ENCODE assay signal across 1 cellular context in the genomic region with DNA sequence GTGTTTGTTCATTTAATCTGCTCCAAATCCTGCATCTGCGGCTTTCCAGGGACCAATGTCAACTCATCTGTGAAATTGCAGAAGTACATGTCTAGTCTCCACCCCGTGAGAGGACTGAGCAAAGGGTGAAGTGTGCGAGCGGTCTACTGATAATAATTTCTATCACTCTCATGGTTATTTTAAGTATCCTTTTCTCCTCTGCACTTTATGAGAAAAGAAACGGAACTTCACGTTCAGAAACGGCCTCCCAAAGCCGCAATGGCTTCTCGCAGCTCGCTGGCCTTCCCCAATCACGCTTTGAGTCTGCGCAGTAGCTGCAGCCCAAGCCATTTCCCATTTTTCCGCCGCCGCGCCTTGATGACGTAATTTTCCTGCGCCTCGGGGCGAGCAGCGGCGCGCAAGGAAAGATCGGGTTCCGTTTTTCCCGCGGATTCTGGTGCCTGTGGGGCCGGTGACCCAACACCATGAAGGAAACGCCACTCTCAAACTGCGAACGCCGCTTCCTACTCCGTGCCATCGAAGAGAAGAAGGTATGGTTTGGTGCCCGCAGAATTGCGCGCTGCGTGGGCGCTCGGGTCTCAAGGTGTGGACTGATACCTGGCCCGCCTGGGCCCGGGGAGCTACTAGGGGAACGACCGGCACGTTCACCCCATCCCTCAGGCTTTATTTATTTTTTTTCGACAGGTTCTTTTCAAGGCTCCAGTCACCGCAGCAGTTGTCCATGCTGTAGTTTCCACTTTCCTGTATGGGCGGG.
TF ChIP-seq lines count a peak whose summit lies in the region.

A gene with protein sequence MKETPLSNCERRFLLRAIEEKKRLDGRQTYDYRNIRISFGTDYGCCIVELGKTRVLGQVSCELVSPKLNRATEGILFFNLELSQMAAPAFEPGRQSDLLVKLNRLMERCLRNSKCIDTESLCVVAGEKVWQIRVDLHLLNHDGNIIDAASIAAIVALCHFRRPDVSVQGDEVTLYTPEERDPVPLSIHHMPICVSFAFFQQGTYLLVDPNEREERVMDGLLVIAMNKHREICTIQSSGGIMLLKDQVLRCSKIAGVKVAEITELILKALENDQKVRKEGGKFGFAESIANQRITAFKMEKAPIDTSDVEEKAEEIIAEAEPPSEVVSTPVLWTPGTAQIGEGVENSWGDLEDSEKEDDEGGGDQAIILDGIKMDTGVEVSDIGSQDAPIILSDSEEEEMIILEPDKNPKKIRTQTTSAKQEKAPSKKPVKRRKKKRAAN (plus strand): TSS at position 363 of the 754 bp plus-strand sequence. CDS start 102 bp downstream, at position 465.

TF ChIP-seq in HepG2, 621 proteins besides CTCF, POLR2A, EP300 and RAD21 (continued from another document and continues in another):
- TF ChIP-seq, protein P1, sequence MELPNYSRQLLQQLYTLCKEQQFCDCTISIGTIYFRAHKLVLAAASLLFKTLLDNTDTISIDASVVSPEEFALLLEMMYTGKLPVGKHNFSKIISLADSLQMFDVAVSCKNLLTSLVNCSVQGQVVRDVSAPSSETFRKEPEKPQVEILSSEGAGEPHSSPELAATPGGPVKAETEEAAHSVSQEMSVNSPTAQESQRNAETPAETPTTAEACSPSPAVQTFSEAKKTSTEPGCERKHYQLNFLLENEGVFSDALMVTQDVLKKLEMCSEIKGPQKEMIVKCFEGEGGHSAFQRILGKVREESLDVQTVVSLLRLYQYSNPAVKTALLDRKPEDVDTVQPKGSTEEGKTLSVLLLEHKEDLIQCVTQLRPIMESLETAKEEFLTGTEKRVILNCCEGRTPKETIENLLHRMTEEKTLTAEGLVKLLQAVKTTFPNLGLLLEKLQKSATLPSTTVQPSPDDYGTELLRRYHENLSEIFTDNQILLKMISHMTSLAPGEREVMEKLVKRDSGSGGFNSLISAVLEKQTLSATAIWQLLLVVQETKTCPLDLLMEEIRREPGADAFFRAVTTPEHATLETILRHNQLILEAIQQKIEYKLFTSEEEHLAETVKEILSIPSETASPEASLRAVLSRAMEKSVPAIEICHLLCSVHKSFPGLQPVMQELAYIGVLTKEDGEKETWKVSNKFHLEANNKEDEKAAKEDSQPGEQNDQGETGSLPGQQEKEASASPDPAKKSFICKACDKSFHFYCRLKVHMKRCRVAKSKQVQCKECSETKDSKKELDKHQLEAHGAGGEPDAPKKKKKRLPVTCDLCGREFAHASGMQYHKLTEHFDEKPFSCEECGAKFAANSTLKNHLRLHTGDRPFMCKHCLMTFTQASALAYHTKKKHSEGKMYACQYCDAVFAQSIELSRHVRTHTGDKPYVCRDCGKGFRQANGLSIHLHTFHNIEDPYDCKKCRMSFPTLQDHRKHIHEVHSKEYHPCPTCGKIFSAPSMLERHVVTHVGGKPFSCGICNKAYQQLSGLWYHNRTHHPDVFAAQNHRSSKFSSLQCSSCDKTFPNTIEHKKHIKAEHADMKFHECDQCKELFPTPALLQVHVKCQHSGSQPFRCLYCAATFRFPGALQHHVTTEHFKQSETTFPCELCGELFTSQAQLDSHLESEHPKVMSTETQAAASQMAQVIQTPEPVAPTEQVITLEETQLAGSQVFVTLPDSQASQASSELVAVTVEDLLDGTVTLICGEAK (IDR thresholded peaks at IDR 0.05) = no peak
- TF ChIP-seq, protein P1 (CRISPR knock-in tag; IDR thresholded peaks at IDR 0.05) = peak; percentile 81; the same call in 1 of the 2 replicates
- TF ChIP-seq ZNF563 (CRISPR knock-in tag; IDR thresholded peaks at IDR 0.05) (0 out of 2 replicates have a peak, but pooled peaks have one; percentile 47), ZNF296 (CRISPR knock-in tag; conservative IDR thresholded peaks at IDR 0.05) (no peak), POLR2AphosphoS5 (IDR thresholded peaks at IDR 0.05; ENCODE audit: low read depth, low read length) (peak; percentile 96), ONECUT2 (CRISPR knock-in tag; IDR thresholded peaks at IDR 0.05) (no peak), HMGA1 (CRISPR knock-in tag; conservative IDR thresholded peaks at IDR 0.05) (no peak), ZNF629 (CRISPR knock-in tag; conservative IDR thresholded peaks at IDR 0.05) (no peak; the same call in 1 of the 2 replicates), ZNF567 (CRISPR knock-in tag; IDR thresholded peaks at IDR 0.05; ENCODE audit: borderline replicate concordance) (no peak), PLRG1 (conservative IDR thresholded peaks at IDR 0.05) (no peak), MEF2D (CRISPR knock-in tag; IDR thresholded peaks at IDR 0.05) (peak; percentile 76), SRY (CRISPR knock-in tag; IDR thresholded peaks at IDR 0.05) (no peak), SALL2 (CRISPR knock-in tag; IDR thresholded peaks at IDR 0.05) (peak; percentile 77; the same call in 1 of the 2 replicates), ZNF546 (CRISPR knock-in tag; conservative IDR thresholded peaks at IDR 0.05) (no peak; the same call in 1 of the 2 replicates)
- TF ChIP-seq, protein P2, sequence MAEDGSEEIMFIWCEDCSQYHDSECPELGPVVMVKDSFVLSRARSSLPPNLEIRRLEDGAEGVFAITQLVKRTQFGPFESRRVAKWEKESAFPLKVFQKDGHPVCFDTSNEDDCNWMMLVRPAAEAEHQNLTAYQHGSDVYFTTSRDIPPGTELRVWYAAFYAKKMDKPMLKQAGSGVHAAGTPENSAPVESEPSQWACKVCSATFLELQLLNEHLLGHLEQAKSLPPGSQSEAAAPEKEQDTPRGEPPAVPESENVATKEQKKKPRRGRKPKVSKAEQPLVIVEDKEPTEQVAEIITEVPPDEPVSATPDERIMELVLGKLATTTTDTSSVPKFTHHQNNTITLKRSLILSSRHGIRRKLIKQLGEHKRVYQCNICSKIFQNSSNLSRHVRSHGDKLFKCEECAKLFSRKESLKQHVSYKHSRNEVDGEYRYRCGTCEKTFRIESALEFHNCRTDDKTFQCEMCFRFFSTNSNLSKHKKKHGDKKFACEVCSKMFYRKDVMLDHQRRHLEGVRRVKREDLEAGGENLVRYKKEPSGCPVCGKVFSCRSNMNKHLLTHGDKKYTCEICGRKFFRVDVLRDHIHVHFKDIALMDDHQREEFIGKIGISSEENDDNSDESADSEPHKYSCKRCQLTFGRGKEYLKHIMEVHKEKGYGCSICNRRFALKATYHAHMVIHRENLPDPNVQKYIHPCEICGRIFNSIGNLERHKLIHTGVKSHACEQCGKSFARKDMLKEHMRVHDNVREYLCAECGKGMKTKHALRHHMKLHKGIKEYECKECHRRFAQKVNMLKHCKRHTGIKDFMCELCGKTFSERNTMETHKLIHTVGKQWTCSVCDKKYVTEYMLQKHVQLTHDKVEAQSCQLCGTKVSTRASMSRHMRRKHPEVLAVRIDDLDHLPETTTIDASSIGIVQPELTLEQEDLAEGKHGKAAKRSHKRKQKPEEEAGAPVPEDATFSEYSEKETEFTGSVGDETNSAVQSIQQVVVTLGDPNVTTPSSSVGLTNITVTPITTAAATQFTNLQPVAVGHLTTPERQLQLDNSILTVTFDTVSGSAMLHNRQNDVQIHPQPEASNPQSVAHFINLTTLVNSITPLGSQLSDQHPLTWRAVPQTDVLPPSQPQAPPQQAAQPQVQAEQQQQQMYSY (CRISPR knock-in tag; IDR thresholded peaks at IDR 0.05) = no peak
- TF ChIP-seq, protein P3, sequence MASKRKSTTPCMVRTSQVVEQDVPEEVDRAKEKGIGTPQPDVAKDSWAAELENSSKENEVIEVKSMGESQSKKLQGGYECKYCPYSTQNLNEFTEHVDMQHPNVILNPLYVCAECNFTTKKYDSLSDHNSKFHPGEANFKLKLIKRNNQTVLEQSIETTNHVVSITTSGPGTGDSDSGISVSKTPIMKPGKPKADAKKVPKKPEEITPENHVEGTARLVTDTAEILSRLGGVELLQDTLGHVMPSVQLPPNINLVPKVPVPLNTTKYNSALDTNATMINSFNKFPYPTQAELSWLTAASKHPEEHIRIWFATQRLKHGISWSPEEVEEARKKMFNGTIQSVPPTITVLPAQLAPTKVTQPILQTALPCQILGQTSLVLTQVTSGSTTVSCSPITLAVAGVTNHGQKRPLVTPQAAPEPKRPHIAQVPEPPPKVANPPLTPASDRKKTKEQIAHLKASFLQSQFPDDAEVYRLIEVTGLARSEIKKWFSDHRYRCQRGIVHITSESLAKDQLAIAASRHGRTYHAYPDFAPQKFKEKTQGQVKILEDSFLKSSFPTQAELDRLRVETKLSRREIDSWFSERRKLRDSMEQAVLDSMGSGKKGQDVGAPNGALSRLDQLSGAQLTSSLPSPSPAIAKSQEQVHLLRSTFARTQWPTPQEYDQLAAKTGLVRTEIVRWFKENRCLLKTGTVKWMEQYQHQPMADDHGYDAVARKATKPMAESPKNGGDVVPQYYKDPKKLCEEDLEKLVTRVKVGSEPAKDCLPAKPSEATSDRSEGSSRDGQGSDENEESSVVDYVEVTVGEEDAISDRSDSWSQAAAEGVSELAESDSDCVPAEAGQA (IDR thresholded peaks at IDR 0.05; ENCODE audit: low read depth) = peak; percentile 96
- TF ChIP-seq, protein P3 (CRISPR knock-in tag; IDR thresholded peaks at IDR 0.05; ENCODE audit: borderline replicate concordance) = no peak
- TF ChIP-seq, protein P4, sequence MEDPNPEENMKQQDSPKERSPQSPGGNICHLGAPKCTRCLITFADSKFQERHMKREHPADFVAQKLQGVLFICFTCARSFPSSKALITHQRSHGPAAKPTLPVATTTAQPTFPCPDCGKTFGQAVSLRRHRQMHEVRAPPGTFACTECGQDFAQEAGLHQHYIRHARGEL (CRISPR knock-in tag; IDR thresholded peaks at IDR 0.05) = no peak
- TF ChIP-seq, protein P5, sequence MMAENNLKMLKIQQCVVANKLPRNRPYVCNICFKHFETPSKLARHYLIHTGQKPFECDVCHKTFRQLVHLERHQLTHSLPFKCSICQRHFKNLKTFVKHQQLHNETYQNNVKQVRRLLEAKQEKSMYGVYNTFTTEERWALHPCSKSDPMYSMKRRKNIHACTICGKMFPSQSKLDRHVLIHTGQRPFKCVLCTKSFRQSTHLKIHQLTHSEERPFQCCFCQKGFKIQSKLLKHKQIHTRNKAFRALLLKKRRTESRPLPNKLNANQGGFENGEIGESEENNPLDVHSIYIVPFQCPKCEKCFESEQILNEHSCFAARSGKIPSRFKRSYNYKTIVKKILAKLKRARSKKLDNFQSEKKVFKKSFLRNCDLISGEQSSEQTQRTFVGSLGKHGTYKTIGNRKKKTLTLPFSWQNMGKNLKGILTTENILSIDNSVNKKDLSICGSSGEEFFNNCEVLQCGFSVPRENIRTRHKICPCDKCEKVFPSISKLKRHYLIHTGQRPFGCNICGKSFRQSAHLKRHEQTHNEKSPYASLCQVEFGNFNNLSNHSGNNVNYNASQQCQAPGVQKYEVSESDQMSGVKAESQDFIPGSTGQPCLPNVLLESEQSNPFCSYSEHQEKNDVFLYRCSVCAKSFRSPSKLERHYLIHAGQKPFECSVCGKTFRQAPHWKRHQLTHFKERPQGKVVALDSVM (CRISPR knock-in tag; IDR thresholded peaks at IDR 0.05) = peak; percentile 43; the same call in 1 of the 2 replicates
